Comparison of ENCODE assay signal across 8 cellular contexts in the genomic region with DNA sequence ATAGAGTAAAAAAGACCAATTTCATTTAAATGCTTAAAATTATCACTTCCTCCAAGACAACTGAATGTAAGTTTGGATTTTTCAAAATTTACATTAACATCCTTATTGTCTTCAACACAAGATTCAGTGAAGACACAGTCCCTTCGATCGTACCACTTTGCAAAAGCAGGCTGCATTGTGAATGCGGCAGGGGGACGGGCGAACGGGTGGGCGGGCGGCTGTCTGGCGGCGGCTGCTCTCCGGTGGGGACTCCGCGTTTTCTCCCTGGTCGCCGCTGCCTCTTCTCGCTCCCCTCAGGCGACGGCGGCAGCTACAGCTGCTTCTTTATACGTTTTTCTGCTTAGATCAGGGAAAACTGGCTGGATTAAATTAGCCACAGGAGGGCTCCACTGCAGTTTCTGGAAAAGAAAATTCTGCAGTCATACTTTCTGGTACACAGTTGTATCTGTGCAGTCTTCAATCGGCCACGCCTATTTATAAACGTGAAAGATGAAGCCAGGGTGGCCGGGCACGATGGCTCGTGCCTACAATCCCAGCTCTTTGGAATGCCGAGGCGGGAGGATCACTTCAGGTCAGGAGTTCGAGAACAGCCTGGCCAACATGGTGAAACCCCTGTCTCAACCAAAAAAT. TPM values are rescaled to one million over a fixed set of nuclear protein-coding genes. Genes with fewer than 3 reads are reported as not detected.
DNase-seq lines count a peak whose midpoint lies in the region; ATAC-seq and TF ChIP-seq lines count a peak whose summit lies in the region.

No MANE protein-coding gene starts in this region.

- no peaks in the 10 kb centered on the region for H3K9me3 Mint-ChIP-seq in T-helper 1 cell treated with Interleukin-12 subunit alpha and Interleukin-12 subunit beta and Interleukin-4 antibody, amounts not matched to agents 30 μg/mL and 1 μg/mL, for 36 hours

- no peak overlapping the region for H3K27ac Mint-ChIP-seq in T-helper 1 cell treated with Interleukin-12 subunit alpha and Interleukin-12 subunit beta and Interleukin-4 antibody, amounts not matched to agents 30 μg/mL and 1 μg/mL, for 36 hours

- no peak overlapping the region for H3K4me3 ChIP-seq in left lung

- H3K27me3 ChIP-seq in left lung = peaks cover 16 to 56% of the 10 kb centered on the region in 2 donors

- intact Hi-C loops in left lung (cut with DNase I) = no loop called here

- peaks cover 5% of the 10 kb centered on the region for H3K4me1 Mint-ChIP-seq in T-helper 1 cell treated with Interleukin-12 subunit alpha and Interleukin-12 subunit beta and Interleukin-4 antibody, amounts not matched to agents 30 μg/mL and 1 μg/mL, for 36 hours (ENCODE audit: low read depth)

- peaks cover 3 to 5% of the 10 kb centered on the region in 2 donors for H3K4me1 ChIP-seq in left lung

- TF ChIP-seq CTCF in left lung (IDR thresholded peaks at IDR 0.05) = peak in 1 of 2 donors; percentile 30

- DNase-seq in GDM1 (lab: John Stamatoyannopoulos, UW) (peak; percentile 54), NAMALWA (ENCODE audit: low spot score) (peak; percentile 12), dedifferentiated amniotic fluid mesenchymal stem cell (ENCODE audit: extremely low spot score) (peak; percentile 76), left lung (peak in 1 of 2 donors; percentile 80)
- peak; percentile 6 for DNase-seq in stimulated activated naive CD4-positive, alpha-beta T cell treated with Interleukin-2 at 50 U/mL for 16 hours (lab: John Stamatoyannopoulos, UW)

- peaks cover 49% of the 10 kb centered on the region for H3K27me3 Mint-ChIP-seq in T-helper 1 cell treated with Interleukin-12 subunit alpha and Interleukin-12 subunit beta and Interleukin-4 antibody, amounts not matched to agents 30 μg/mL and 1 μg/mL, for 36 hours (ENCODE audit: low read depth)

- H3K4me3 Mint-ChIP-seq in T-helper 1 cell treated with Interleukin-12 subunit alpha and Interleukin-12 subunit beta and Interleukin-4 antibody, amounts not matched to agents 30 μg/mL and 1 μg/mL, for 36 hours = peak overlapping the region; percentile 29

- no peaks in the 10 kb centered on the region for H3K36me3 Mint-ChIP-seq in T-helper 1 cell treated with Interleukin-12 subunit alpha and Interleukin-12 subunit beta and Interleukin-4 antibody, amounts not matched to agents 30 μg/mL and 1 μg/mL, for 36 hours (ENCODE audit: low read depth)

- peak; percentile 75 for ATAC-seq in left lung
- ATAC-seq in GM18519 (IDR thresholded peaks at IDR 0.05; ENCODE audit: low FRiP score, unreplicated experiment) = no peak
- ATAC-seq in GM21515 (IDR thresholded peaks at IDR 0.05; ENCODE audit: unreplicated experiment) = no peak

- no peak overlapping the region for H3K27ac ChIP-seq in left lung

- no peaks in the 10 kb centered on the region for H3K36me3 ChIP-seq in left lung

- H3K9me3 ChIP-seq in left lung = no peaks in the 10 kb centered on the region

RNA-seq across cellular contexts. Expression of gene HPF1, which starts 33.9 kb away (rescaled TPM):
- total RNA-seq in left lung = 10 to 100 TPM; 16.0 to 20.3 TPM
